In genomic region chr2:42815725-42816124, GRCh38 we compare ENCODE assay signal across 2 cellular contexts.
TF ChIP-seq lines count a peak whose summit lies in the region.

No MANE protein-coding gene starts in this region.

TF ChIP-seq in HepG2, 621 proteins besides CTCF, POLR2A, EP300 and RAD21:
- no peak for TF ChIP-seq ZBTB8A (CRISPR knock-in tag; IDR thresholded peaks at IDR 0.05; ENCODE audit: borderline replicate concordance, low read depth)
- TF ChIP-seq MED8 (CRISPR knock-in tag; IDR thresholded peaks at IDR 0.05; ENCODE audit: insufficient replicate concordance) = no peak
- no peak for TF ChIP-seq ZSCAN31 (CRISPR knock-in tag; IDR thresholded peaks at IDR 0.05; ENCODE audit: low read depth)
- TF ChIP-seq ZHX1 (CRISPR knock-in tag; IDR thresholded peaks at IDR 0.05; ENCODE audit: low read depth) = no peak
- TF ChIP-seq ZZZ3 (CRISPR knock-in tag; IDR thresholded peaks at IDR 0.05; ENCODE audit: borderline replicate concordance) = no peak
- TF ChIP-seq, protein P1, sequence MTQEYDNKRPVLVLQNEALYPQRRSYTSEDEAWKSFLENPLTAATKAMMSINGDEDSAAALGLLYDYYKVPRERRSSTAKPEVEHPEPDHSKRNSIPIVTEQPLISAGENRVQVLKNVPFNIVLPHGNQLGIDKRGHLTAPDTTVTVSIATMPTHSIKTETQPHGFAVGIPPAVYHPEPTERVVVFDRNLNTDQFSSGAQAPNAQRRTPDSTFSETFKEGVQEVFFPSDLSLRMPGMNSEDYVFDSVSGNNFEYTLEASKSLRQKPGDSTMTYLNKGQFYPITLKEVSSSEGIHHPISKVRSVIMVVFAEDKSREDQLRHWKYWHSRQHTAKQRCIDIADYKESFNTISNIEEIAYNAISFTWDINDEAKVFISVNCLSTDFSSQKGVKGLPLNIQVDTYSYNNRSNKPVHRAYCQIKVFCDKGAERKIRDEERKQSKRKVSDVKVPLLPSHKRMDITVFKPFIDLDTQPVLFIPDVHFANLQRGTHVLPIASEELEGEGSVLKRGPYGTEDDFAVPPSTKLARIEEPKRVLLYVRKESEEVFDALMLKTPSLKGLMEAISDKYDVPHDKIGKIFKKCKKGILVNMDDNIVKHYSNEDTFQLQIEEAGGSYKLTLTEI (CRISPR knock-in tag; conservative IDR thresholded peaks at IDR 0.05) = no peak
- TF ChIP-seq ZNF570 (CRISPR knock-in tag; IDR thresholded peaks at IDR 0.05; ENCODE audit: borderline replicate concordance) = no peak
- peak; percentile 90 for TF ChIP-seq MAFF (IDR thresholded peaks at IDR 0.05; ENCODE audit: low read depth, low read length)
- no peak for TF ChIP-seq DR1 (CRISPR knock-in tag; IDR thresholded peaks at IDR 0.05)
- TF ChIP-seq ZNF34 (CRISPR knock-in tag; IDR thresholded peaks at IDR 0.05; ENCODE audit: borderline replicate concordance) = no peak
- peak; percentile 89 to 93 for TF ChIP-seq MAFK (conservative IDR thresholded peaks at IDR 0.05 in 1 of 2, IDR thresholded peaks at IDR 0.05 in 1 of 2; ENCODE audit: low read length in 2 of 2)
- TF ChIP-seq FOXK1 (CRISPR knock-in tag; IDR thresholded peaks at IDR 0.05; ENCODE audit: borderline replicate concordance, low read depth) = no peak
- TF ChIP-seq HIVEP1 (CRISPR knock-in tag; IDR thresholded peaks at IDR 0.05) = no peak
- TF ChIP-seq KLF16 (CRISPR knock-in tag; IDR thresholded peaks at IDR 0.05) = no peak
- no peak for TF ChIP-seq PAX8 (CRISPR knock-in tag; IDR thresholded peaks at IDR 0.05; ENCODE audit: borderline replicate concordance)
TF ChIP-seq in HepG2: peak in this region for 2.

TF ChIP-seq in K562, 482 proteins besides CTCF, POLR2A, EP300 and RAD21:
- no peak for TF ChIP-seq PRPF4 (IDR thresholded peaks at IDR 0.05; ENCODE audit: insufficient read depth, low read depth, low read length, poor library complexity, severe bottlenecking)
- no peak for TF ChIP-seq EWSR1 (IDR thresholded peaks at IDR 0.05; ENCODE audit: borderline replicate concordance, low read depth, partially characterized antibody)
- no peak for TF ChIP-seq RFX7 (CRISPR knock-in tag; IDR thresholded peaks at IDR 0.05)
- TF ChIP-seq MAFK (IDR thresholded peaks at IDR 0.05; ENCODE audit: low read length) = peak; percentile 61
- TF ChIP-seq MED1 (CRISPR knock-in tag; IDR thresholded peaks at IDR 0.05; ENCODE audit: borderline replicate concordance) = no peak
- peak; percentile 64 for TF ChIP-seq MAFF (IDR thresholded peaks at IDR 0.05; ENCODE audit: low read length)
- no peak for TF ChIP-seq ELF4 (CRISPR knock-in tag; IDR thresholded peaks at IDR 0.05)
- TF ChIP-seq FOXP1 (CRISPR knock-in tag; IDR thresholded peaks at IDR 0.05) = no peak
- TF ChIP-seq SMAD3 (CRISPR knock-in tag; conservative IDR thresholded peaks at IDR 0.05) = no peak
- TF ChIP-seq C11orf30 (IDR thresholded peaks at IDR 0.05; ENCODE audit: low read depth) = peak; percentile 65
- TF ChIP-seq BCOR (IDR thresholded peaks at IDR 0.05) = no peak
- TF ChIP-seq ARID2 (IDR thresholded peaks at IDR 0.05) = no peak
- TF ChIP-seq, protein P2, sequence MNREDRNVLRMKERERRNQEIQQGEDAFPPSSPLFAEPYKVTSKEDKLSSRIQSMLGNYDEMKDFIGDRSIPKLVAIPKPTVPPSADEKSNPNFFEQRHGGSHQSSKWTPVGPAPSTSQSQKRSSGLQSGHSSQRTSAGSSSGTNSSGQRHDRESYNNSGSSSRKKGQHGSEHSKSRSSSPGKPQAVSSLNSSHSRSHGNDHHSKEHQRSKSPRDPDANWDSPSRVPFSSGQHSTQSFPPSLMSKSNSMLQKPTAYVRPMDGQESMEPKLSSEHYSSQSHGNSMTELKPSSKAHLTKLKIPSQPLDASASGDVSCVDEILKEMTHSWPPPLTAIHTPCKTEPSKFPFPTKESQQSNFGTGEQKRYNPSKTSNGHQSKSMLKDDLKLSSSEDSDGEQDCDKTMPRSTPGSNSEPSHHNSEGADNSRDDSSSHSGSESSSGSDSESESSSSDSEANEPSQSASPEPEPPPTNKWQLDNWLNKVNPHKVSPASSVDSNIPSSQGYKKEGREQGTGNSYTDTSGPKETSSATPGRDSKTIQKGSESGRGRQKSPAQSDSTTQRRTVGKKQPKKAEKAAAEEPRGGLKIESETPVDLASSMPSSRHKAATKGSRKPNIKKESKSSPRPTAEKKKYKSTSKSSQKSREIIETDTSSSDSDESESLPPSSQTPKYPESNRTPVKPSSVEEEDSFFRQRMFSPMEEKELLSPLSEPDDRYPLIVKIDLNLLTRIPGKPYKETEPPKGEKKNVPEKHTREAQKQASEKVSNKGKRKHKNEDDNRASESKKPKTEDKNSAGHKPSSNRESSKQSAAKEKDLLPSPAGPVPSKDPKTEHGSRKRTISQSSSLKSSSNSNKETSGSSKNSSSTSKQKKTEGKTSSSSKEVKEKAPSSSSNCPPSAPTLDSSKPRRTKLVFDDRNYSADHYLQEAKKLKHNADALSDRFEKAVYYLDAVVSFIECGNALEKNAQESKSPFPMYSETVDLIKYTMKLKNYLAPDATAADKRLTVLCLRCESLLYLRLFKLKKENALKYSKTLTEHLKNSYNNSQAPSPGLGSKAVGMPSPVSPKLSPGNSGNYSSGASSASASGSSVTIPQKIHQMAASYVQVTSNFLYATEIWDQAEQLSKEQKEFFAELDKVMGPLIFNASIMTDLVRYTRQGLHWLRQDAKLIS (CRISPR knock-in tag; IDR thresholded peaks at IDR 0.05) = no peak
- TF ChIP-seq RBBP5 (IDR thresholded peaks at IDR 0.05; ENCODE audit: borderline replicate concordance, insufficient read depth, low read length, poor library complexity, severe bottlenecking) = no peak
- TF ChIP-seq SMARCA4 (IDR thresholded peaks at IDR 0.05) = no peak
- no peak for TF ChIP-seq CBX8 (IDR thresholded peaks at IDR 0.05; ENCODE audit: borderline replicate concordance, extremely low read depth, low read depth, low read length, poor library complexity, severe bottlenecking)
- no peak for TF ChIP-seq FOXA1 (IDR thresholded peaks at IDR 0.05; ENCODE audit: borderline replicate concordance)
- TF ChIP-seq, protein P3, sequence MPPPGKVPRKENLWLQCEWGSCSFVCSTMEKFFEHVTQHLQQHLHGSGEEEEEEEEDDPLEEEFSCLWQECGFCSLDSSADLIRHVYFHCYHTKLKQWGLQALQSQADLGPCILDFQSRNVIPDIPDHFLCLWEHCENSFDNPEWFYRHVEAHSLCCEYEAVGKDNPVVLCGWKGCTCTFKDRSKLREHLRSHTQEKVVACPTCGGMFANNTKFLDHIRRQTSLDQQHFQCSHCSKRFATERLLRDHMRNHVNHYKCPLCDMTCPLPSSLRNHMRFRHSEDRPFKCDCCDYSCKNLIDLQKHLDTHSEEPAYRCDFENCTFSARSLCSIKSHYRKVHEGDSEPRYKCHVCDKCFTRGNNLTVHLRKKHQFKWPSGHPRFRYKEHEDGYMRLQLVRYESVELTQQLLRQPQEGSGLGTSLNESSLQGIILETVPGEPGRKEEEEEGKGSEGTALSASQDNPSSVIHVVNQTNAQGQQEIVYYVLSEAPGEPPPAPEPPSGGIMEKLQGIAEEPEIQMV (tag; conservative IDR thresholded peaks at IDR 0.05; ENCODE audit: low read depth) = no peak
- TF ChIP-seq ZNF551 (CRISPR knock-in tag; IDR thresholded peaks at IDR 0.05) = no peak
- TF ChIP-seq, protein P4, sequence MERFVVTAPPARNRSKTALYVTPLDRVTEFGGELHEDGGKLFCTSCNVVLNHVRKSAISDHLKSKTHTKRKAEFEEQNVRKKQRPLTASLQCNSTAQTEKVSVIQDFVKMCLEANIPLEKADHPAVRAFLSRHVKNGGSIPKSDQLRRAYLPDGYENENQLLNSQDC (CRISPR knock-in tag; IDR thresholded peaks at IDR 0.05) = no peak
- peak; percentile 54 for TF ChIP-seq MAFG (tag; conservative IDR thresholded peaks at IDR 0.05)
- TF ChIP-seq ZEB2 (IDR thresholded peaks at IDR 0.05) = no peak
- no peak for TF ChIP-seq ZNF197 (CRISPR knock-in tag; IDR thresholded peaks at IDR 0.05; ENCODE audit: low read depth)
- peak; percentile 75 for TF ChIP-seq ZNF316 (IDR thresholded peaks at IDR 0.05)
- TF ChIP-seq ZNF347 (CRISPR knock-in tag; IDR thresholded peaks at IDR 0.05; ENCODE audit: low read depth) = no peak
TF ChIP-seq in K562: peak in this region for 5.
